Comparison of ENCODE assay signal across 18 cellular contexts in genomic region chr2:165192729-165193128, GRCh38. TPM values are rescaled to one million over a fixed set of nuclear protein-coding genes. Genes with fewer than 3 reads are reported as not detected.
DNase-seq lines count a peak whose midpoint lies in the region; ATAC-seq and TF ChIP-seq lines count a peak whose summit lies in the region.
"Had no signal": no experiment of that assay in that cellular context is flagged by ENCODE, and none has a peak within 500 bp of the region (broad histone marks: within the 10 kb centered on the region; RNA-seq: fewer than 3 reads in every experiment).

No MANE protein-coding gene starts in this region.

- no peaks in the 10 kb centered on the region for H3K4me1 ChIP-seq in PC-9 (replicated peaks; ENCODE audit: insufficient read depth)
- H3K4me1 ChIP-seq: foreskin keratinocyte had no signal

- H4K20me1 ChIP-seq in SU-DHL-6 (ENCODE audit: low read depth, low read length) (0 out of 2 replicates have a peak, but pooled peaks cover 2% of the 10 kb centered on the region), PC-9 (ENCODE audit: insufficient read depth) (no peaks in the 10 kb centered on the region)

- H3K9me3 ChIP-seq in SU-DHL-6 (ENCODE audit: insufficient read depth, low read length), result no peaks in the 10 kb centered on the region
- no peaks in the 10 kb centered on the region for H3K9me3 ChIP-seq in PC-9 (ENCODE audit: insufficient read depth, low read depth)

- no peak overlapping the region for H3K4me3 ChIP-seq in SU-DHL-6 (ENCODE audit: insufficient read depth, low read length, poor library complexity, severe bottlenecking)
- H3K4me3 ChIP-seq in PC-9, result no peak overlapping the region
- H3K4me3 ChIP-seq: SK-N-MC had no signal

- H3K27me3 ChIP-seq in SU-DHL-6 (ENCODE audit: low read length) (no peaks in the 10 kb centered on the region), PC-9 (ENCODE audit: insufficient read depth, low read depth) (no peaks in the 10 kb centered on the region)
- H3K27me3 ChIP-seq: brain microvascular endothelial cell had no signal

- no peak overlapping the region for H3K4me3 Mint-ChIP-seq in HFFc6
- H3K4me3 Mint-ChIP-seq: activated CD8-positive, alpha-beta memory T cell treated with anti-CD3 and anti-CD28 coated beads, Interleukin-2, amount 10 ng/mL, durations not matched to agents 7 days and 5 days; stimulated activated naive CD8-positive, alpha-beta T cell treated with anti-CD3 and anti-CD28 coated beads, Interleukin-15, Interleukin-2, amounts not matched to agents 100 ng/mL and 50 ng/mL, for 24 hours had no signal

- POLR2A ChIA-PET in PC-9 (lab: Charles Lee; ENCODE audit: unreplicated experiment), result no interaction called here

- CTCF ChIA-PET in PC-9 (lab: Charles Lee), result no interaction called here

- intact Hi-C loops in PC-9 (cut with micrococcal nuclease; ENCODE audit: unreplicated experiment), result no loop called here

- H3K79me2 ChIP-seq in SU-DHL-6 (ENCODE audit: insufficient read depth, low read length), result no peaks in the 10 kb centered on the region
- no peaks in the 10 kb centered on the region for H3K79me2 ChIP-seq in PC-9 (ENCODE audit: low read depth)

- H3K36me3 Mint-ChIP-seq in HFFc6 (ENCODE audit: low read depth), result no peaks in the 10 kb centered on the region
- H3K36me3 Mint-ChIP-seq: activated CD8-positive, alpha-beta memory T cell treated with anti-CD3 and anti-CD28 coated beads, Interleukin-2, amount 10 ng/mL, durations not matched to agents 7 days and 5 days had no signal

- no peak overlapping the region for H3K27ac ChIP-seq in SU-DHL-6 (ENCODE audit: low read depth, low read length)
- H3K27ac ChIP-seq in PC-9, result no peak overlapping the region
- H3K27ac ChIP-seq: brain microvascular endothelial cell, foreskin keratinocyte, SK-N-MC had no signal

- no peaks in the 10 kb centered on the region for H3K4me1 Mint-ChIP-seq in HFFc6 (ENCODE audit: low read depth)
- H3K4me1 Mint-ChIP-seq: activated CD8-positive, alpha-beta memory T cell treated with anti-CD3 and anti-CD28 coated beads, Interleukin-2, amount 10 ng/mL, durations not matched to agents 7 days and 5 days had no signal

- TF ChIP-seq CTCF in SU-DHL-6 (IDR thresholded peaks at IDR 0.05; ENCODE audit: insufficient read depth, low read length, poor library complexity, severe bottlenecking), result no peak
- TF ChIP-seq CTCF in PC-9 (conservative IDR thresholded peaks at IDR 0.05), result no peak
- no peak for TF ChIP-seq CTCF in HFFc6 (IDR thresholded peaks at IDR 0.05)

- no peak for DNase-seq in PC-9
- no peak for DNase-seq in NCI-H1048 (lab: John Stamatoyannopoulos, UW)
- DNase-seq in hippocampal formation (lab: John Stamatoyannopoulos, UW), result no peak
- no peak for DNase-seq in HFFc6
- DNase-seq: activated CD8-positive, alpha-beta memory T cell treated with anti-CD3 and anti-CD28 coated beads, Interleukin-2, amount 10 ng/mL, durations not matched to agents 7 days and 5 days; activated naive CD4-positive, alpha-beta T cell; AML-193; brain microvascular endothelial cell; DND-41; foreskin keratinocyte; Kasumi-1; mesenchymal stem cell had no signal

- H3K9me3 Mint-ChIP-seq in HFFc6, result no peaks in the 10 kb centered on the region
- H3K9me3 Mint-ChIP-seq: stimulated activated naive CD8-positive, alpha-beta T cell treated with anti-CD3 and anti-CD28 coated beads, Interleukin-15, Interleukin-2, amounts not matched to agents 100 ng/mL and 50 ng/mL, for 24 hours had no signal

- H3K9ac ChIP-seq in SU-DHL-6 (ENCODE audit: low read length), result no peak overlapping the region

- no peak overlapping the region for H2AFZ ChIP-seq in SU-DHL-6 (ENCODE audit: low read depth, low read length, severe bottlenecking)
- no peak overlapping the region for H2AFZ ChIP-seq in PC-9

- H3K36me3 ChIP-seq in SU-DHL-6 (ENCODE audit: low read length) (no peaks in the 10 kb centered on the region), PC-9 (ENCODE audit: low read depth) (no peaks in the 10 kb centered on the region)
- H3K36me3 ChIP-seq: brain microvascular endothelial cell had no signal

- H3K9me2 ChIP-seq in SU-DHL-6 (replicated peaks; ENCODE audit: insufficient read depth, low read length) (no peaks in the 10 kb centered on the region), PC-9 (ENCODE audit: insufficient read depth) (no peaks in the 10 kb centered on the region)

- H3F3A ChIP-seq in SU-DHL-6 (ENCODE audit: insufficient read depth), result no peaks in the 10 kb centered on the region
- no peaks in the 10 kb centered on the region for H3F3A ChIP-seq in PC-9 (ENCODE audit: insufficient read depth, low read depth)

- ATAC-seq in GM19023 (IDR thresholded peaks at IDR 0.05; ENCODE audit: unreplicated experiment) (peak; percentile 16), GM21717 (IDR thresholded peaks at IDR 0.05; ENCODE audit: unreplicated experiment) (peak; percentile 28), HG03103 (IDR thresholded peaks at IDR 0.05; ENCODE audit: low read depth, unreplicated experiment) (peak; percentile 38)
- ATAC-seq: activated CD8-positive, alpha-beta memory T cell treated with anti-CD3 and anti-CD28 coated beads, Interleukin-2, amount 10 ng/mL, durations not matched to agents 7 days and 5 days; foreskin keratinocyte had no signal

- H3K4me2 ChIP-seq in SU-DHL-6 (ENCODE audit: low read depth, low read length, poor library complexity, severe bottlenecking), result peak overlapping the region; percentile 38
- no peak overlapping the region for H3K4me2 ChIP-seq in PC-9

- no peak overlapping the region for H3K27ac Mint-ChIP-seq in HFFc6
- H3K27ac Mint-ChIP-seq: activated CD8-positive, alpha-beta memory T cell treated with anti-CD3 and anti-CD28 coated beads, Interleukin-2, amount 10 ng/mL, durations not matched to agents 7 days and 5 days; stimulated activated naive CD8-positive, alpha-beta T cell treated with anti-CD3 and anti-CD28 coated beads, Interleukin-15, Interleukin-2, amounts not matched to agents 100 ng/mL and 50 ng/mL, for 24 hours had no signal

- no peaks in the 10 kb centered on the region for H3K27me3 Mint-ChIP-seq in HFFc6 (ENCODE audit: insufficient read depth)
- H3K27me3 Mint-ChIP-seq: activated CD8-positive, alpha-beta memory T cell treated with anti-CD3 and anti-CD28 coated beads, Interleukin-2, amount 10 ng/mL, durations not matched to agents 7 days and 5 days; stimulated activated naive CD8-positive, alpha-beta T cell treated with anti-CD3 and anti-CD28 coated beads, Interleukin-15, Interleukin-2, amounts not matched to agents 100 ng/mL and 50 ng/mL, for 24 hours had no signal

- BruUV-seq in PC-9 (replicated peaks; lab: Mats Ljungman, UMichigan), result no TSS peak

RNA-seq across cellular contexts. Expression of gene SCN3A, which starts 11.1 kb away (rescaled TPM):
- total RNA-seq in PC-9 (2021), result not detected in 2 replicates
- 1 to 10 TPM in 4 of 6 experiments, under 1 TPM in 1, not detected in 1; 0.14 to 2.2 (median 1.9) TPM for total RNA-seq in HFFc6 (2021; fragmentation: NEBNext Ultra II Directional; extraction: Animal tissue kit (Norgen Biotek cat#: 25700))
- total RNA-seq: foreskin keratinocyte had no signal

RNA-seq across cellular contexts. Expression of gene SCN2A, which starts 46.5 kb away (rescaled TPM):
- total RNA-seq in PC-9 (2021), result 0.15 TPM in 1 of 2 replicates, not detected in the other
- under 1 TPM; 0.14 to 0.94 (median 0.67) TPM for total RNA-seq in HFFc6 (2021; fragmentation: NEBNext Ultra II Directional; extraction: Animal tissue kit (Norgen Biotek cat#: 25700))
